10 cellular contexts compared by ENCODE assay signal in genomic region chr12:14259481-14260010, GRCh38.
A peak's percentile ranks its signal among the peaks of the same experiment; 100 is the strongest.
DNase-seq lines count a peak whose midpoint lies in the region; ATAC-seq, FAIRE-seq and TF ChIP-seq lines count a peak whose summit lies in the region.
"Had no signal": no experiment of that assay in that cellular context is flagged by ENCODE, and none has a peak within 500 bp of the region (broad histone marks: within the 10 kb centered on the region; RNA-seq: fewer than 3 reads in every experiment).

No MANE protein-coding gene starts in this region.

- no peaks in the 10 kb centered on the region for H3K27me3 ChIP-seq in CD4-positive, alpha-beta T cell (ENCODE audit: control insufficient read depth, insufficient read depth, low read length)
- H3K27me3 ChIP-seq in keratinocyte (ENCODE audit: control insufficient read depth, extremely low read depth, insufficient read depth, low read length) (no peaks in the 10 kb centered on the region), sigmoid colon (no peaks in the 10 kb centered on the region), HAP-1 (ENCODE audit: low read depth) (no peaks in the 10 kb centered on the region)
- H3K27me3 ChIP-seq in CD8-positive, alpha-beta memory T cell (ENCODE audit: insufficient read depth, low read length, poor library complexity, severe bottlenecking) = no peaks in the 10 kb centered on the region

- H3K4me2 ChIP-seq in keratinocyte (ENCODE audit: control insufficient read depth, extremely low read depth, insufficient read depth, low read depth, low read length) = peak overlapping the region; percentile 74

- intact Hi-C loops in CD4-positive, alpha-beta T cell (cut with DNase I, micrococcal nuclease) = loop anchor here in 1 of 2 experiments (2.0 to 5.0 kb wide), 2 partner anchors 103 to 513 kb away; a partner anchor contains a TSS
- intact Hi-C loops in sigmoid colon (cut with DNase I) = loop anchor here (5.0 to 10.0 kb wide), 2 partner anchors 158 to 515 kb away; a partner anchor contains a TSS

- H3K4me1 Mint-ChIP-seq in CD4-positive, alpha-beta T cell (ENCODE audit: low read depth) = peaks cover 64% of the 10 kb centered on the region
- peaks cover 44 to 53% (median 51%) of the 10 kb centered on the region in 3 donors for H3K4me1 Mint-ChIP-seq in CD8-positive, alpha-beta memory T cell

- no peak for TF ChIP-seq CTCF in CD4-positive, alpha-beta T cell (IDR thresholded peaks at IDR 0.05)
- no peak for TF ChIP-seq CTCF in keratinocyte (optimal IDR thresholded peaks at IDR 0.05 in 1 of 3, IDR thresholded peaks at IDR 0.05 in 1 of 3, conservative IDR thresholded peaks at IDR 0.05 in 1 of 3; ENCODE audit: extremely low read depth in 1 of 3, insufficient read depth in 2 of 3, low read length in 3 of 3)
- no peak for TF ChIP-seq CTCF in sigmoid colon (IDR thresholded peaks at IDR 0.05)

- peak overlapping the region; percentile 47 for H2AFZ ChIP-seq in keratinocyte (ENCODE audit: control insufficient read depth, low read length)

- 86 to 89% methylated on average over 11 of the region's 11 CpGs for WGBS in sigmoid colon, 2 donors

- H3K4me3 ChIP-seq in keratinocyte (ENCODE audit: control insufficient read depth in 2 of 3, extremely low read depth in 1 of 3, insufficient read depth in 2 of 3, low read depth in 1 of 3, low read length in 3 of 3) (no peak overlapping the region), sigmoid colon (peak overlapping the region in 1 of 4 donors; percentile 28), HAP-1 (no peak overlapping the region)
- no peak overlapping the region for H3K4me3 ChIP-seq in CD8-positive, alpha-beta memory T cell (ENCODE audit: low read length)

- peaks cover 2% of the 10 kb centered on the region for H3K9me3 Mint-ChIP-seq in CD4-positive, alpha-beta T cell
- peaks cover 0 to 13% (median 7%) of the 10 kb centered on the region in 5 donors for H3K9me3 Mint-ChIP-seq in CD8-positive, alpha-beta memory T cell

- no peak for ATAC-seq in CD4-positive, alpha-beta T cell (ENCODE audit: poor library complexity)
- ATAC-seq: activated CD8-positive, alpha-beta T cell treated with anti-CD3 and anti-CD28 coated beads for 36 hours had no signal

- H3K36me3 ChIP-seq in keratinocyte (ENCODE audit: control insufficient read depth in 2 of 2, extremely low read depth in 1 of 2, insufficient read depth in 2 of 2, low read length in 2 of 2) (no peaks in the 10 kb centered on the region), sigmoid colon (no peaks in the 10 kb centered on the region), HAP-1 (replicated peaks) (no peaks in the 10 kb centered on the region; the same call in 1 of the 2 replicates)
- H3K36me3 ChIP-seq in CD8-positive, alpha-beta memory T cell (ENCODE audit: insufficient read depth, low read length) = no peaks in the 10 kb centered on the region

- H3K4me3 Mint-ChIP-seq in CD4-positive, alpha-beta T cell = no peak overlapping the region
- no peak overlapping the region for H3K4me3 Mint-ChIP-seq in CD8-positive, alpha-beta memory T cell
- H3K4me3 Mint-ChIP-seq: activated CD8-positive, alpha-beta T cell treated with anti-CD3 and anti-CD28 coated beads for 36 hours had no signal

- no peaks in the 10 kb centered on the region for H3K9me3 ChIP-seq in CD4-positive, alpha-beta T cell (ENCODE audit: control insufficient read depth, low read length)
- H3K9me3 ChIP-seq in keratinocyte (ENCODE audit: control insufficient read depth, low read depth, low read length) = peaks cover 4% of the 10 kb centered on the region
- H3K9me3 ChIP-seq in sigmoid colon = peaks cover 0 to 7% (median 3%) of the 10 kb centered on the region in 4 donors
- H3K9me3 ChIP-seq in CD8-positive, alpha-beta memory T cell (ENCODE audit: low read length) = no peaks in the 10 kb centered on the region
- H3K9me3 ChIP-seq in HAP-1 = peaks cover 19% of the 10 kb centered on the region

- CTCF ChIA-PET in CD4-positive, alpha-beta T cell (lab: Charles Lee) = no interaction called here
- CTCF ChIA-PET in CD8-positive, alpha-beta memory T cell (lab: Charles Lee) = interaction anchor here (1.2 to 2.2 kb wide), 2 partner anchors 106 to 158 kb away, joined by 3 to 40 read pairs; partner anchors contain the start of gene ATF7IP

- H3K27ac Mint-ChIP-seq in CD4-positive, alpha-beta T cell = peak overlapping the region; percentile 13
- peak overlapping the region in 4 of 8 donors; percentile 11 to 66 (median 38) for H3K27ac Mint-ChIP-seq in CD8-positive, alpha-beta memory T cell
- H3K27ac Mint-ChIP-seq: activated CD8-positive, alpha-beta T cell treated with anti-CD3 and anti-CD28 coated beads for 36 hours had no signal

- POLR2A ChIA-PET in CD4-positive, alpha-beta T cell (lab: Charles Lee) = interaction anchor here (0.8 to 3.0 kb wide), 2 partner anchors 106 to 126 kb away, joined by 3 to 102 read pairs; partner anchors contain the start of gene ATF7IP
- POLR2A ChIA-PET in CD8-positive, alpha-beta memory T cell (lab: Charles Lee) = no interaction called here

- H4K20me1 ChIP-seq in keratinocyte (ENCODE audit: control insufficient read depth, extremely low read depth, insufficient read depth, low read length) = no peaks in the 10 kb centered on the region

- H3K9ac ChIP-seq in keratinocyte (ENCODE audit: control insufficient read depth, extremely low read depth, insufficient read depth, low read length) = peak overlapping the region; percentile 64

- dilution Hi-C loops in keratinocyte (cut with MboI; ENCODE audit: extremely low pct_ligation_motif_present, low sequenced_read_pairs) = no loop called here

- no peaks in the 10 kb centered on the region for H3K79me2 ChIP-seq in keratinocyte (ENCODE audit: control insufficient read depth, insufficient read depth, low read length)

- no peaks in the 10 kb centered on the region for H3K27me3 Mint-ChIP-seq in CD4-positive, alpha-beta T cell
- peaks cover 0 to 2% of the 10 kb centered on the region in 2 donors for H3K27me3 Mint-ChIP-seq in CD8-positive, alpha-beta memory T cell
- H3K27me3 Mint-ChIP-seq: activated CD8-positive, alpha-beta T cell treated with anti-CD3 and anti-CD28 coated beads for 36 hours had no signal

- peaks cover 46% of the 10 kb centered on the region for H3K4me1 ChIP-seq in keratinocyte (ENCODE audit: control insufficient read depth, extremely low read depth, insufficient read depth, low read length)
- H3K4me1 ChIP-seq in sigmoid colon = peaks cover 5 to 56% (median 48%) of the 10 kb centered on the region in 4 donors
- peaks cover 38% of the 10 kb centered on the region for H3K4me1 ChIP-seq in CD8-positive, alpha-beta memory T cell (ENCODE audit: insufficient read depth, low read length)
- H3K4me1 ChIP-seq in HAP-1 = peaks cover 31% of the 10 kb centered on the region

- H3K36me3 Mint-ChIP-seq in CD4-positive, alpha-beta T cell (ENCODE audit: low read depth) = no peaks in the 10 kb centered on the region
- H3K36me3 Mint-ChIP-seq in CD8-positive, alpha-beta memory T cell = peaks cover 0 to 10% (median 1%) of the 10 kb centered on the region in 3 donors

- TF ChIP-seq POLR2A in sigmoid colon (IDR thresholded peaks at IDR 0.05) = no peak

- no peaks in the 10 kb centered on the region for H3K9me1 ChIP-seq in keratinocyte (ENCODE audit: control insufficient read depth, extremely low read depth, insufficient read depth, low read length)

- TF ChIP-seq EP300 in sigmoid colon (IDR thresholded peaks at IDR 0.05) = no peak

- no peak for FAIRE-seq in keratinocyte (lab: Jason Lieb, UNC)

- no peak for DNase-seq in CD4-positive, alpha-beta T cell
- DNase-seq in keratinocyte (ENCODE audit: low read depth, low spot score) (no peak), sigmoid colon (no peak), NCI-H2227 (lab: John Stamatoyannopoulos, UW; ENCODE audit: unreplicated experiment) (no peak), NCI-H1105 (lab: John Stamatoyannopoulos, UW) (no peak), HAP-1 (ENCODE audit: low spot score in 2 of 2) (no peak)
- no peak for DNase-seq in CD8-positive, alpha-beta memory T cell
- DNase-seq: activated CD8-positive, alpha-beta T cell treated with anti-CD3 and anti-CD28 coated beads for 36 hours; stimulated activated CD4-positive, alpha-beta T cell treated with anti-CD3 and anti-CD28 coated beads, Interleukin-2, amount 100 ng/mL, for 48 hours had no signal

- no peak overlapping the region for H3K27ac ChIP-seq in CD4-positive, alpha-beta T cell (ENCODE audit: low read depth, low read length)
- peak overlapping the region; percentile 89 for H3K27ac ChIP-seq in angular gyrus (ENCODE audit: low read depth, low read length)
- H3K27ac ChIP-seq in keratinocyte (ENCODE audit: control insufficient read depth, insufficient read depth, low read length) = peak overlapping the region; percentile 87
- peak overlapping the region; percentile 79 to 91 (median 83) for H3K27ac ChIP-seq in sigmoid colon
- no peak overlapping the region for H3K27ac ChIP-seq in CD8-positive, alpha-beta memory T cell (ENCODE audit: low read depth, low read length)

- in situ Hi-C loops in HAP-1 (cut with MboI; ENCODE audit: low sequenced_read_pairs) = loop anchor here (10.0 kb wide), 2 partner anchors 105 to 135 kb away; partner anchors contain the start of gene ATF7IP

Comparison
In these comparisons a context has a peak if more than half of its experiments do, and no peak if none do; other contexts are left out.
1. H3K27ac ChIP-seq: peak in angular gyrus (single experiment), keratinocyte (single experiment) and sigmoid colon (4 of 4); none in CD4-positive, alpha-beta T cell (single experiment) and CD8-positive, alpha-beta memory T cell (single experiment).